ENCODE assay signal across 29 cellular contexts in genomic region chr22:20064545-20065262, GRCh38.
"Had no signal": no experiment of that assay in that cellular context is flagged by ENCODE, and none has a peak within 500 bp of the region (broad histone marks: within the 10 kb centered on the region; RNA-seq: fewer than 3 reads in every experiment).

No MANE protein-coding gene starts in this region.

- H3K27ac Mint-ChIP-seq: activated CD8-positive, alpha-beta memory T cell treated with anti-CD3 and anti-CD28 coated beads, Interleukin-2, amount 10 ng/mL, durations not matched to agents 7 days and 5 days; activated CD8-positive, alpha-beta T cell treated with anti-CD3 and anti-CD28 coated beads, Interleukin-2, amount 10 ng/mL, durations not matched to agents 7 days and 5 days; activated naive CD4-positive, alpha-beta T cell treated with anti-CD3 and anti-CD28 coated beads, Interleukin-2, amount 50 U/mL, for 24 hours; activated naive CD8-positive, alpha-beta T cell treated with anti-CD3 and anti-CD28 coated beads, Interleukin-2, amount 50 U/mL, for 24 hours; activated T-cell treated with anti-CD3 and anti-CD28 coated beads, Interleukin-2, amount 50 U/mL, for 24 hours; activated T-helper 1 cell treated with anti-CD3 and anti-CD28 coated beads, Interleukin-12 subunit alpha, Interleukin-12 subunit beta, Interleukin-2, Interleukin-4 antibody, amounts not matched to agents 30 ng/mL and 10 ng/mL and 1 ng/mL, durations not matched to agents 14 hours and 24 hours and 36 hours; T-helper 1 cell treated with Interleukin-12 subunit alpha and Interleukin-12 subunit beta and Interleukin-4 antibody, amounts not matched to agents 30 μg/mL and 1 μg/mL, for 36 hours; WTC11 had no signal

- H3K4me2 ChIP-seq: KMS-11 had no signal

- H3K4me3 ChIP-seq: ascending aorta, body of pancreas had no signal

- H3K9me3 Mint-ChIP-seq: activated naive CD4-positive, alpha-beta T cell treated with anti-CD3 and anti-CD28 coated beads, Interleukin-2, amount 50 U/mL, for 24 hours; activated naive CD8-positive, alpha-beta T cell treated with anti-CD3 and anti-CD28 coated beads, Interleukin-2, amount 50 U/mL, for 24 hours; activated T-cell treated with anti-CD3 and anti-CD28 coated beads, Interleukin-2, amount 50 U/mL, for 24 hours; activated T-helper 1 cell treated with anti-CD3 and anti-CD28 coated beads, Interleukin-12 subunit alpha, Interleukin-12 subunit beta, Interleukin-2, Interleukin-4 antibody, amounts not matched to agents 30 ng/mL and 10 ng/mL and 1 ng/mL, durations not matched to agents 14 hours and 24 hours and 36 hours; central memory CD8-positive, alpha-beta T cell; T-helper 1 cell treated with Interleukin-12 subunit alpha and Interleukin-12 subunit beta and Interleukin-4 antibody, amounts not matched to agents 30 μg/mL and 1 μg/mL, for 36 hours; WTC11 had no signal

- H3K4me1 ChIP-seq: ascending aorta, body of pancreas had no signal

- H3K9me3 ChIP-seq: ascending aorta, body of pancreas had no signal

- H3K4me3 Mint-ChIP-seq: activated CD8-positive, alpha-beta memory T cell treated with anti-CD3 and anti-CD28 coated beads, Interleukin-2, amount 10 ng/mL, durations not matched to agents 7 days and 5 days; activated CD8-positive, alpha-beta T cell treated with anti-CD3 and anti-CD28 coated beads, Interleukin-2, amount 10 ng/mL, durations not matched to agents 7 days and 5 days; activated naive CD4-positive, alpha-beta T cell treated with anti-CD3 and anti-CD28 coated beads, Interleukin-2, amount 50 U/mL, for 24 hours; activated naive CD8-positive, alpha-beta T cell treated with anti-CD3 and anti-CD28 coated beads, Interleukin-2, amount 50 U/mL, for 24 hours; activated T-cell treated with anti-CD3 and anti-CD28 coated beads, Interleukin-2, amount 50 U/mL, for 24 hours; activated T-helper 1 cell treated with anti-CD3 and anti-CD28 coated beads, Interleukin-12 subunit alpha, Interleukin-12 subunit beta, Interleukin-2, Interleukin-4 antibody, amounts not matched to agents 30 ng/mL and 10 ng/mL and 1 ng/mL, durations not matched to agents 14 hours and 24 hours and 36 hours; central memory CD8-positive, alpha-beta T cell; T-helper 1 cell treated with Interleukin-12 subunit alpha and Interleukin-12 subunit beta and Interleukin-4 antibody, amounts not matched to agents 30 μg/mL and 1 μg/mL, for 36 hours; WTC11 had no signal

- DNase-seq: activated CD4-positive, alpha-beta T cell treated with anti-CD3 and anti-CD28 coated beads for 48 hours; activated CD4-positive, alpha-beta T cell treated with anti-CD3 and anti-CD28 coated beads, Interleukin-2, amount 50 U/mL, for 4 hours; activated CD4-positive, CD25-positive, alpha-beta regulatory T cell treated with anti-CD3 and anti-CD28 coated beads, Interleukin-2, amount 50 U/mL, for 72 hours; activated CD8-positive, alpha-beta memory T cell treated with anti-CD3 and anti-CD28 coated beads, Interleukin-2, amount 10 ng/mL, durations not matched to agents 7 days and 5 days; activated CD8-positive, alpha-beta T cell treated with anti-CD3 and anti-CD28 coated beads, Interleukin-2, amount 10 ng/mL, durations not matched to agents 7 days and 5 days; activated effector memory CD4-positive, alpha-beta T cell treated with Interleukin-2 at 50 U/mL for 16 hours; activated naive CD4-positive, alpha-beta T cell; activated naive CD8-positive, alpha-beta T cell treated with anti-CD3 and anti-CD28 coated beads, Interleukin-2, amount 50 U/mL, for 24 hours; activated T-cell treated with anti-CD3 and anti-CD28 coated beads, Interleukin-2, amount 50 U/mL, for 24 hours; amniotic stem cell; body of pancreas; NCI-H1092; NCI-H1417 treated with DMSO at 0.1 percent for 48 hours; NCI-H1694; NCI-H2029 treated with DMSO at 0.1 percent for 48 hours; NCI-H345; NCI-H510A; NCI-H526 treated with DMSO at 0.1 percent for 48 hours; NCI-H82; RPMI8226; SHP77 treated with DMSO at 0.1 percent for 48 hours had no signal

- H3K36me3 Mint-ChIP-seq: activated naive CD4-positive, alpha-beta T cell treated with anti-CD3 and anti-CD28 coated beads, Interleukin-2, amount 50 U/mL, for 24 hours; WTC11 had no signal

- H3K27me3 Mint-ChIP-seq: activated CD8-positive, alpha-beta memory T cell treated with anti-CD3 and anti-CD28 coated beads, Interleukin-2, amount 10 ng/mL, durations not matched to agents 7 days and 5 days; activated naive CD4-positive, alpha-beta T cell treated with anti-CD3 and anti-CD28 coated beads, Interleukin-2, amount 50 U/mL, for 24 hours; activated naive CD8-positive, alpha-beta T cell treated with anti-CD3 and anti-CD28 coated beads, Interleukin-2, amount 50 U/mL, for 24 hours; activated T-cell treated with anti-CD3 and anti-CD28 coated beads, Interleukin-2, amount 50 U/mL, for 24 hours; central memory CD8-positive, alpha-beta T cell had no signal

- H3K27me3 ChIP-seq: ascending aorta, body of pancreas had no signal

- H3K9ac ChIP-seq: KMS-11 had no signal

- H3K27ac ChIP-seq: ascending aorta, body of pancreas, KMS-11 had no signal

- H3K4me1 Mint-ChIP-seq: activated naive CD4-positive, alpha-beta T cell treated with anti-CD3 and anti-CD28 coated beads, Interleukin-2, amount 50 U/mL, for 24 hours; central memory CD8-positive, alpha-beta T cell; WTC11 had no signal

- ATAC-seq: activated CD8-positive, alpha-beta memory T cell treated with anti-CD3 and anti-CD28 coated beads, Interleukin-2, amount 10 ng/mL, durations not matched to agents 7 days and 5 days; activated CD8-positive, alpha-beta T cell treated with anti-CD3 and anti-CD28 coated beads, Interleukin-2, amount 10 ng/mL, durations not matched to agents 7 days and 5 days; activated naive CD8-positive, alpha-beta T cell treated with anti-CD3 and anti-CD28 coated beads, Interleukin-2, amount 50 U/mL, for 24 hours; body of pancreas; Panc1; WTC11 had no signal
